ENCODE assay signal across 8 cellular contexts in the genomic region with DNA sequence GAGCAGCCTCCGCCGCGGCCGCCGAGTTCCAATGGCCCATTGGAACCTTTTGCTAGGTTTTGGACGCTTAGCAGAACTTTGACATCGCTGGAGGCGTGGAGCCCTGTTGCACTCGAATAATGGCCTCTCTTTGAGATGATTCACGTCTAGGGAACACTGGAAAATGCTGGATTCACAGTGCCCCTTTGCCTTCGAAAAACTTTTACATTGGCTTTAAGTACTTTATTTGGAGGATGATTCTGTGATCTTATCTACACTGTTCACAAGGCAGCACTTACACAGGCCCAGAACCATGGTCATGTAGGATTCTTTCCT. TPM values are rescaled to one million over a fixed set of nuclear protein-coding genes. Genes with fewer than 3 reads are reported as not detected.
DNase-seq lines count a peak whose midpoint lies in the region; ATAC-seq and TF ChIP-seq lines count a peak whose summit lies in the region.

No MANE protein-coding gene starts in this region.

- ATAC-seq in Right ventricle myocardium inferior (no peak), GM18520 (IDR thresholded peaks at IDR 0.05; ENCODE audit: unreplicated experiment) (no peak), GM21526 (IDR thresholded peaks at IDR 0.05; ENCODE audit: low FRiP score, unreplicated experiment) (no peak)

- H3K27ac ChIP-seq in cardiac muscle cell (peak overlapping the region; percentile 78), urinary bladder (ENCODE audit: low read depth) (peak overlapping the region; percentile 88)

- H3K9me3 ChIP-seq in cardiac muscle cell (ENCODE audit: low read depth) = no peaks in the 10 kb centered on the region

- H3K36me3 ChIP-seq in cardiac muscle cell (no peaks in the 10 kb centered on the region), urinary bladder (ENCODE audit: insufficient read depth) (no peaks in the 10 kb centered on the region)

- intact Hi-C loops in Right ventricle myocardium inferior (cut with DNase I) = loop anchor here (5.0 kb wide), 1 partner anchor 260 kb away; a partner anchor contains a TSS

- H3K4me3 ChIP-seq in cardiac muscle cell = peak overlapping the region; percentile 94
- peak overlapping the region; percentile 86 to 93 for H3K4me3 ChIP-seq in cardiac fibroblast (replicated peaks in 1 of 2; ENCODE audit: low read depth in 2 of 2, low read length in 2 of 2)
- peak overlapping the region; percentile 85 for H3K4me3 ChIP-seq in urinary bladder (ENCODE audit: low read depth, low read length)

- WGBS in urinary bladder = under 1% methylated on average over 11 of the region's 11 CpGs

- TF ChIP-seq CTCF in cardiac muscle cell (IDR thresholded peaks at IDR 0.05; ENCODE audit: low read depth, low read length) (no peak), cardiac fibroblast (IDR thresholded peaks at IDR 0.05; ENCODE audit: low read depth, low read length) (no peak)

- peaks cover 4% of the 10 kb centered on the region for H3K27me3 ChIP-seq in cardiac muscle cell

- DNase-seq in cardiac muscle cell (ENCODE audit: low read depth in 1 of 2, low spot score in 1 of 2) (no peak), Right ventricle myocardium inferior (ENCODE audit: missing footprints) (no peak), cardiac fibroblast (ENCODE audit: low read depth in 2 of 2) (no peak), medulla oblongata (ENCODE audit: extremely low spot score) (peak; percentile 37), EL (no peak)

- peaks cover 4% of the 10 kb centered on the region for H3K4me1 ChIP-seq in cardiac muscle cell (ENCODE audit: low read depth)
- H3K4me1 ChIP-seq in urinary bladder (ENCODE audit: insufficient read depth) = no peaks in the 10 kb centered on the region

RNA-seq across cellular contexts. Expression of a gene that starts 0.5 kb away (rescaled TPM):
- total RNA-seq in cardiac muscle cell (110 and 118 TPM in 2 replicates), Right ventricle myocardium inferior (46.0 TPM), urinary bladder (94.0 TPM)
- polyA plus RNA-seq in cardiac muscle cell (276 and 293 TPM in 2 replicates), urinary bladder (92.3 TPM)

RNA-seq across cellular contexts. Expression of a gene that starts 52.0 kb away (rescaled TPM):
- 1.1 and 2.4 TPM in 2 replicates for total RNA-seq in cardiac muscle cell
- polyA plus RNA-seq in cardiac muscle cell = 1.0 TPM in 2 replicates
- total RNA-seq in Right ventricle myocardium inferior = 0.81 TPM
- total RNA-seq in urinary bladder = 25.4 TPM
- 19.3 TPM for polyA plus RNA-seq in urinary bladder
